ENCODE assay signal across 15 cellular contexts in the genomic region with DNA sequence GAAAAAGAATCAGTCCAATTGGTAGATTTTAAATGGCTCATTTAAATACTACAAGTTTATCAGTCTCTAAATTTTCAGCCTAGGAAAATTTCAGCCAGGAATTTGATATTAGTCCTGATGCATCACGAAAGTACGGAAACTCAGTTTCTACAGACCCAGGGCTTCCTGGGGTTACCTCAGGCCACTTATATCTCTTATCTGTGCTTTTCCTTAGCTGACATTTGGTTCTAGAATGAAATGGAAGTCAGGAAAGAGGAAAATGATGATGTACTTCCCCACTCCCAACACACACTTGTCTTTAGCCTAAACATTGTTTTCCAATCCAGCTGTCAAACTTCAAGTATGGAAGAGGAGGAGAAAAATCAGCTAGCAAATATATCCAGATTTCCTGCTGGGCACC. TPM values are rescaled to one million over a fixed set of nuclear protein-coding genes. Genes with fewer than 3 reads are reported as not detected.
A peak's percentile ranks its signal among the peaks of the same experiment; 100 is the strongest.
DNase-seq lines count a peak whose midpoint lies in the region; ATAC-seq and TF ChIP-seq lines count a peak whose summit lies in the region.
"Had no signal": no experiment of that assay in that cellular context is flagged by ENCODE, and none has a peak within 500 bp of the region (broad histone marks: within the 10 kb centered on the region; RNA-seq: fewer than 3 reads in every experiment).

No MANE protein-coding gene starts in this region.

- no peak for TF ChIP-seq CTCF in IMR-90 (conservative IDR thresholded peaks at IDR 0.05; ENCODE audit: low read depth, low read length)
- TF ChIP-seq CTCF in spleen (IDR thresholded peaks at IDR 0.05 in 8 of 11, conservative IDR thresholded peaks at IDR 0.05 in 3 of 11): no peak

- H4K8ac ChIP-seq in IMR-90 (ENCODE audit: low read depth in 2 of 2, low read length in 2 of 2): no peak overlapping the region; a peak in 1 of 4 replicates

- dilution Hi-C loops in IMR-90 (cut with HindIII; ENCODE audit: low sequenced_read_pairs, unreplicated experiment): no loop called here

- H3K27me3 ChIP-seq in IMR-90 (ENCODE audit: control insufficient read depth, insufficient read depth, low read length): no peaks in the 10 kb centered on the region
- H3K27me3 ChIP-seq in muscle layer of colon (ENCODE audit: control insufficient read depth in 1 of 2, insufficient read depth in 2 of 2, low read length in 2 of 2): no peaks in the 10 kb centered on the region
- H3K27me3 ChIP-seq in spleen (replicated peaks in 1 of 7): no peaks in the 10 kb centered on the region
- H3K27me3 ChIP-seq: Peyer's patch had no signal

- no peak overlapping the region for H2AFZ ChIP-seq in IMR-90 (replicated peaks; ENCODE audit: low read length, poor library complexity)

- H3K14ac ChIP-seq in IMR-90 (replicated peaks; ENCODE audit: low read depth, low read length): no peak overlapping the region

- TF ChIP-seq POLR2A in IMR-90 (IDR thresholded peaks at IDR 0.05; ENCODE audit: low read depth, low read length): no peak
- no peak for TF ChIP-seq POLR2A in spleen (IDR thresholded peaks at IDR 0.05)

- no peak overlapping the region for H3K23ac ChIP-seq in IMR-90 (ENCODE audit: low read depth, low read length)

- POLR2A ChIA-PET in IMR-90 (lab: Charles Lee; ENCODE audit: unreplicated experiment): no interaction called here

- H3K36me3 ChIP-seq in IMR-90 (ENCODE audit: control insufficient read depth, insufficient read depth, low read length): no peaks in the 10 kb centered on the region
- no peaks in the 10 kb centered on the region for H3K36me3 ChIP-seq in muscle layer of colon (ENCODE audit: insufficient read depth, low read length)
- no peaks in the 10 kb centered on the region for H3K36me3 ChIP-seq in spleen
- H3K36me3 ChIP-seq: HAP-1, Peyer's patch had no signal

- H3K4me3 ChIP-seq in IMR-90 (ENCODE audit: insufficient read depth, low read depth, low read length) (no peak overlapping the region), muscle layer of colon (ENCODE audit: low read depth in 1 of 2, low read length in 2 of 2) (no peak overlapping the region), spleen (no peak overlapping the region)
- H3K4me3 ChIP-seq: HAP-1, Peyer's patch had no signal

- H2BK120ac ChIP-seq in IMR-90 (ENCODE audit: low read depth, low read length): no peak overlapping the region

- no peak overlapping the region for H2AK9ac ChIP-seq in IMR-90 (replicated peaks; ENCODE audit: low read depth, low read length, poor library complexity)

- H3K9me3 ChIP-seq in IMR-90 (ENCODE audit: control insufficient read depth, insufficient read depth, low read length): no peaks in the 10 kb centered on the region
- no peaks in the 10 kb centered on the region for H3K9me3 ChIP-seq in muscle layer of colon (ENCODE audit: low read length)
- no peaks in the 10 kb centered on the region for H3K9me3 ChIP-seq in spleen
- H3K9me3 ChIP-seq: Caco-2, HAP-1, Peyer's patch had no signal

- intact Hi-C loops in IMR-90 (cut with micrococcal nuclease) (no loop called here), spleen (cut with DNase I; ENCODE audit: low total_unique reads) (no loop called here)

- in situ Hi-C loops in IMR-90 (cut with MboI; ENCODE audit: low sequenced_read_pairs): no loop called here

- H3K4me1 ChIP-seq in IMR-90 (ENCODE audit: control insufficient read depth, insufficient read depth, low read length) (peaks cover 13% of the 10 kb centered on the region), muscle layer of colon (ENCODE audit: insufficient read depth, low read length) (peaks cover 64% of the 10 kb centered on the region), spleen (peaks cover 8 to 78% (median 39%) of the 10 kb centered on the region in 6 donors)
- H3K4me1 ChIP-seq: Peyer's patch had no signal

- no peak overlapping the region for H3K27ac ChIP-seq in IMR-90 (ENCODE audit: insufficient read depth, low read length)
- H3K27ac ChIP-seq in muscle layer of colon (ENCODE audit: low read depth, low read length): peak overlapping the region; percentile 25
- peak overlapping the region in 6 of 8 donors; percentile 25 to 50 (median 39) for H3K27ac ChIP-seq in spleen

- H2BK20ac ChIP-seq in IMR-90 (ENCODE audit: low read depth, low read length): no peak overlapping the region

- H3K56ac ChIP-seq in IMR-90 (ENCODE audit: extremely low read depth, insufficient read depth, low read length): no peak overlapping the region

- peaks cover 5 to 68% of the 10 kb centered on the region in 2 experiments; a peak in 3 of 4 replicates for H3K79me1 ChIP-seq in IMR-90 (ENCODE audit: low read depth in 1 of 2, low read length in 2 of 2)

- no peak overlapping the region for H4K91ac ChIP-seq in IMR-90 (ENCODE audit: insufficient read depth, low read depth, low read length)

- H3K4me2 ChIP-seq in IMR-90 (ENCODE audit: low read depth, low read length): no peak overlapping the region

- BruUV-seq in IMR-90 (replicated peaks; lab: Mats Ljungman, UMichigan): no TSS peak

- no peak overlapping the region for H2AK5ac ChIP-seq in IMR-90 (ENCODE audit: low read depth, low read length)

- DNase-seq in IMR-90 (no peak), dermis blood vessel endothelial cell (peak; percentile 54), spleen (no peak), NOMO-1 treated with dmso at 0.1 percent for 144 hours (lab: John Stamatoyannopoulos, UW; ENCODE audit: unreplicated experiment) (no peak), SW 1271 (lab: John Stamatoyannopoulos, UW) (no peak)
- DNase-seq: Caco-2, NCI-H1930, NCI-H2171 treated with DMSO at 0.1 percent for 48 hours, NCI-H82, Peyer's patch had no signal

- no peak overlapping the region for H3K18ac ChIP-seq in IMR-90 (ENCODE audit: low read depth, low read length)

- no peak overlapping the region; the same call in 1 of the 2 replicates for H3K4ac ChIP-seq in IMR-90 (ENCODE audit: low read depth, low read length)

- no peaks in the 10 kb centered on the region for H4K20me1 ChIP-seq in IMR-90 (ENCODE audit: insufficient read depth, low read length)

- no peak for TF ChIP-seq RAD21 in IMR-90 (IDR thresholded peaks at IDR 0.05; ENCODE audit: low read length)

- WGBS in IMR-90 (ENCODE audit: extremely low coverage in 2 of 2, insufficient read length in 1 of 2), 2 experiments: no CpG with 5 or more reads among the region's 2 CpGs
- 52 to 88% (median 76%) methylated on average over 2 of the region's 2 CpGs for WGBS in spleen, 5 donors

- H3K9me1 ChIP-seq in IMR-90 (ENCODE audit: insufficient read depth, low read length): 0 out of 2 replicates have a peak, but pooled peaks cover 4% of the 10 kb centered on the region

- CTCF ChIA-PET in IMR-90 (lab: Yijun Ruan, JAX): interaction anchor here (0.6 kb wide), 3 partner anchors 19 to 244 kb away, joined by 3 to 5 read pairs (median 3); no protein-coding TSS in a partner anchor

- H3K9ac ChIP-seq in IMR-90 (ENCODE audit: low read depth, low read length): no peak overlapping the region
- H3K9ac ChIP-seq in muscle layer of colon (ENCODE audit: low read length): no peak overlapping the region

- H2BK15ac ChIP-seq in IMR-90 (ENCODE audit: low read depth, low read length): peak overlapping the region; percentile 36; the same call in 2 of the 3 replicates

- no peak overlapping the region for H4K5ac ChIP-seq in IMR-90 (ENCODE audit: low read depth, low read length)

- no peak for ATAC-seq in IMR-90 (ENCODE audit: low read depth)
- no peak for ATAC-seq in HG02973 (IDR thresholded peaks at IDR 0.05; ENCODE audit: unreplicated experiment)
- no peak for ATAC-seq in HG02870 (IDR thresholded peaks at IDR 0.05; ENCODE audit: unreplicated experiment)

- no peak overlapping the region for H2BK5ac ChIP-seq in IMR-90 (ENCODE audit: low read depth, low read length, poor library complexity, severe bottlenecking)

TF ChIP-seq in IMR-90, 13 proteins besides CTCF, POLR2A, EP300 and RAD21:
- TF ChIP-seq CHD1 (IDR thresholded peaks at IDR 0.05; ENCODE audit: low read depth, low read length) (no peak), NFE2L2 (IDR thresholded peaks at IDR 0.05; ENCODE audit: low read depth, low read length) (no peak), FOS (IDR thresholded peaks at IDR 0.05; ENCODE audit: low read depth, low read length) (no peak), RCOR1 (IDR thresholded peaks at IDR 0.05; ENCODE audit: insufficient replicate concordance, low read length) (no peak)

RNA-seq across cellular contexts. Expression of gene ITGA1, which starts 27.0 kb away (rescaled TPM):
- 74.4 and 95.2 TPM in 2 replicates for total RNA-seq in IMR-90 (2012; rRNA removed)
- 17.5 and 22.3 TPM in 2 replicates for polyA plus RNA-seq in IMR-90 (2012; rRNA removed)
- polyA plus RNA-seq in IMR-90 (2012; cell fraction: cytosol; rRNA removed): 4.4 and 10.5 TPM in 2 replicates
- polyA plus RNA-seq in IMR-90 (2012; cell fraction: nucleus; rRNA removed; ENCODE audit: low replicate concordance): 5.5 and 36.2 TPM in 2 replicates
- total RNA-seq in dermis blood vessel endothelial cell: 75.4 and 81.2 TPM in 2 replicates
- 100 to 1,000 TPM; 197 to 505 (median 301) TPM for total RNA-seq in spleen
- polyA plus RNA-seq in spleen: 10 to 100 TPM in 1 of 3 donors, 1 to 10 TPM in 2; 8.3 to 17.0 (median 9.0) TPM
- polyA plus RNA-seq: IgD-negative memory B cell had no signal

RNA-seq across cellular contexts. Expression of gene PELO, which starts 27.0 kb away (rescaled TPM):
- total RNA-seq in IMR-90 (2012; rRNA removed) (48.9 and 49.7 TPM in 2 replicates), dermis blood vessel endothelial cell (22.8 and 24.0 TPM in 2 replicates), spleen (100 to 1,000 TPM in 3 of 7 donors, 10 to 100 TPM in 4; 41.0 to 169 (median 92.9) TPM)
- polyA plus RNA-seq in IMR-90 (2012; rRNA removed) (42.4 and 43.7 TPM in 2 replicates), spleen (10 to 100 TPM; 10.4 to 24.2 (median 17.7) TPM)
- 34.3 and 38.4 TPM in 2 replicates for polyA plus RNA-seq in IMR-90 (2012; cell fraction: cytosol; rRNA removed)
- 32.6 and 34.9 TPM in 2 replicates for polyA plus RNA-seq in IMR-90 (2012; cell fraction: nucleus; rRNA removed; ENCODE audit: low replicate concordance)
